In the genomic region with DNA sequence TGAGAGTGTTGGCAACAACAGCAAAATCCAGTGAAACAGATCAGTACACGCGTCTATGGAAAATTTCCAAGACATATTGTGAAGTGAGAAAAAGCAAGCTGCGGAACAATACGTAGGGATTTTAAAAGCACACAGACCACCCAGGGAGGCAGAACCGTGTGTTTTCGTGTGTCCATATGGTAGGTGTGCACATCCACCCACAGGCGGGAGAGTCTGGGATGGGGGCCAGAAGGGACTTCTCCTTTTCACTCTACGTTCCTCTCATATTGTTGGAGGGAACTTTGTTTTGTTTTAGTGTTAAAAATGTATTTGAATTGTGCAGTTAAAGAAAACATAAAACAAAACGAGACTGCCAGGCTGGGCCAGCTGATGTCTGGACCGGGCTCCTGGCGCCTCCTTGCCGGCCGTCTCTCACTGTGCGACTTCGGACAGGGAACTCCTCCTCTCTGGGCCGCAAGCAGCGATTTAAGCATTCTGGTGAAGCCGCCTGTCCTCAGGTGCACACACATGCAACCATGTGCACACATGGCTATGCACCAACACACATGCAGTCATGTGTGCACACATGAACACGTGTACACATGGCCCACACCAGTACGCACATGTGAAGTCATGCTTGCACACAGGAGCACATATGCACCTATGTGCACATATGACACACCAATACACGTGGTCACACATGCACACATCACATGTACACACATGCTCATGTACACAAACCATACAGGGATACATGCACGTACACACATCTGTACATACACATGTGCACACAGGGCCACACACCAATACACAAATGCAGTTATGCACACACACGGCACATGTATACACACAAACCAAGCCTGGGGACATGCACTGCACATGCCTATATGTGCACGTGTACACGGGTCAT, we compare ENCODE assay signal across 11 cellular contexts.
DNase-seq lines count a peak whose midpoint lies in the region; ATAC-seq and TF ChIP-seq lines count a peak whose summit lies in the region.
"Had no signal": no experiment of that assay in that cellular context is flagged by ENCODE, and none has a peak within 500 bp of the region (broad histone marks: within the 10 kb centered on the region; RNA-seq: fewer than 3 reads in every experiment).

No MANE protein-coding gene starts in this region.

- no peaks in the 10 kb centered on the region for H3K4me1 Mint-ChIP-seq in activated T-helper 1 cell treated with anti-CD3 and anti-CD28 coated beads, Interleukin-12 subunit alpha, Interleukin-12 subunit beta, Interleukin-2, Interleukin-4 antibody, amounts not matched to agents 30 ng/mL and 10 ng/mL and 1 ng/mL, durations not matched to agents 14 hours and 24 hours and 36 hours (ENCODE audit: low read depth)

- ATAC-seq in left lobe of liver, result no peak

- no peak overlapping the region for H3K27ac Mint-ChIP-seq in activated T-helper 1 cell treated with anti-CD3 and anti-CD28 coated beads, Interleukin-12 subunit alpha, Interleukin-12 subunit beta, Interleukin-2, Interleukin-4 antibody, amounts not matched to agents 30 ng/mL and 10 ng/mL and 1 ng/mL, durations not matched to agents 14 hours and 24 hours and 36 hours

- no peak overlapping the region for H3K4me3 Mint-ChIP-seq in activated T-helper 1 cell treated with anti-CD3 and anti-CD28 coated beads, Interleukin-12 subunit alpha, Interleukin-12 subunit beta, Interleukin-2, Interleukin-4 antibody, amounts not matched to agents 30 ng/mL and 10 ng/mL and 1 ng/mL, durations not matched to agents 14 hours and 24 hours and 36 hours
- H3K4me3 Mint-ChIP-seq: naive B cell had no signal

- H3K36me3 Mint-ChIP-seq in activated T-helper 1 cell treated with anti-CD3 and anti-CD28 coated beads, Interleukin-12 subunit alpha, Interleukin-12 subunit beta, Interleukin-2, Interleukin-4 antibody, amounts not matched to agents 30 ng/mL and 10 ng/mL and 1 ng/mL, durations not matched to agents 14 hours and 24 hours and 36 hours (ENCODE audit: low read depth), result no peaks in the 10 kb centered on the region
- H3K36me3 Mint-ChIP-seq: naive B cell had no signal

- no peak for TF ChIP-seq CTCF in fibroblast of mammary gland (conservative IDR thresholded peaks at IDR 0.05; ENCODE audit: control insufficient read depth, insufficient read depth, low read depth, low read length)

- TF ChIP-seq POLR2A in GM19193 (IDR thresholded peaks at IDR 0.05; ENCODE audit: extremely low read depth, insufficient read depth, insufficient read length), result peak; percentile 9

- H3K4me3 ChIP-seq in fibroblast of mammary gland (ENCODE audit: control insufficient read depth, low read depth, low read length) (no peak overlapping the region), skeletal muscle cell (ENCODE audit: low read depth, low read length) (no peak overlapping the region)

- peaks cover 1% of the 10 kb centered on the region for H3K27me3 Mint-ChIP-seq in activated T-helper 1 cell treated with anti-CD3 and anti-CD28 coated beads, Interleukin-12 subunit alpha, Interleukin-12 subunit beta, Interleukin-2, Interleukin-4 antibody, amounts not matched to agents 30 ng/mL and 10 ng/mL and 1 ng/mL, durations not matched to agents 14 hours and 24 hours and 36 hours (ENCODE audit: insufficient read depth)
- H3K27me3 Mint-ChIP-seq: naive B cell had no signal

- H3K9me3 Mint-ChIP-seq in activated T-helper 1 cell treated with anti-CD3 and anti-CD28 coated beads, Interleukin-12 subunit alpha, Interleukin-12 subunit beta, Interleukin-2, Interleukin-4 antibody, amounts not matched to agents 30 ng/mL and 10 ng/mL and 1 ng/mL, durations not matched to agents 14 hours and 24 hours and 36 hours, result no peaks in the 10 kb centered on the region
- H3K9me3 Mint-ChIP-seq: naive B cell had no signal

- intact Hi-C loops in activated T-helper 1 cell treated with anti-CD3 and anti-CD28 coated beads, Interleukin-12 subunit alpha, Interleukin-12 subunit beta, Interleukin-2, Interleukin-4 antibody, amounts not matched to agents 30 ng/mL and 10 ng/mL and 1 ng/mL, durations not matched to agents 14 hours and 24 hours and 36 hours (cut with micrococcal nuclease), result no loop called here

- DNase-seq in NCI-H446 treated with DMSO at 0.1 percent for 48 hours (lab: John Stamatoyannopoulos, UW), result peak; percentile 87
- DNase-seq in fibroblast of mammary gland (ENCODE audit: low read depth), result peak; percentile 53
- peak; percentile 19 for DNase-seq in skeletal muscle cell (ENCODE audit: low read depth)
- DNase-seq in SW 1271 (lab: John Stamatoyannopoulos, UW), result no peak
- DNase-seq in activated T-helper 1 cell treated with anti-CD3 and anti-CD28 coated beads, Interleukin-12 subunit alpha, Interleukin-12 subunit beta, Interleukin-2, Interleukin-4 antibody, amounts not matched to agents 30 ng/mL and 10 ng/mL and 1 ng/mL, durations not matched to agents 14 hours and 24 hours and 36 hours (ENCODE audit: low spot score), result no peak
- DNase-seq in GOT3 (lab: John Stamatoyannopoulos, UW), result no peak
- no peak for DNase-seq in left lobe of liver (ENCODE audit: low spot score)
- DNase-seq: activated CD8-positive, alpha-beta memory T cell treated with anti-CD3 and anti-CD28 coated beads, Interleukin-2, amount 50 U/mL, for 48 hours; COR-L47; naive B cell had no signal

Comparison
In these comparisons a context has a peak if more than half of its experiments do, and no peak if none do; other contexts are left out.
1. DNase-seq: peak in NCI-H446 treated with DMSO at 0.1 percent for 48 hours (single experiment), fibroblast of mammary gland (single experiment) and skeletal muscle cell (single experiment); none in SW 1271 (0 of 2), activated T-helper 1 cell treated with anti-CD3 and anti-CD28 coated beads, Interleukin-12 subunit alpha, Interleukin-12 subunit beta, Interleukin-2, Interleukin-4 antibody, amounts not matched to agents 30 ng/mL and 10 ng/mL and 1 ng/mL, durations not matched to agents 14 hours and 24 hours and 36 hours (single experiment), GOT3 (single experiment) and left lobe of liver (single experiment).